ENCODE assay signal across 10 cellular contexts in genomic region chr16:89323120-89323960, GRCh38.
A peak's percentile ranks its signal among the peaks of the same experiment; 100 is the strongest.
DNase-seq lines count a peak whose midpoint lies in the region; ATAC-seq, FAIRE-seq and TF ChIP-seq lines count a peak whose summit lies in the region.
"Had no signal": no experiment of that assay in that cellular context is flagged by ENCODE, and none has a peak within 500 bp of the region (broad histone marks: within the 10 kb centered on the region; RNA-seq: fewer than 3 reads in every experiment).

No MANE protein-coding gene starts in this region.

- H3K36me3 ChIP-seq in IMR-90 (ENCODE audit: control insufficient read depth, insufficient read depth, low read length) = peaks cover 4% of the 10 kb centered on the region; the same call in 1 of the 2 replicates
- H3K36me3 ChIP-seq in H1 (ENCODE audit: control insufficient read depth in 2 of 4, insufficient read depth in 4 of 4, low read length in 3 of 4) = no peaks in the 10 kb centered on the region

- H3K4ac ChIP-seq in IMR-90 (ENCODE audit: low read depth, low read length) (peak overlapping the region; percentile 82), H1 (replicated peaks; ENCODE audit: insufficient read length, low read depth, low read length) (no peak overlapping the region)

- peaks cover 78 to 93% of the 10 kb centered on the region in 2 donors for H3K4me1 Mint-ChIP-seq in natural killer cell treated with Interleukin-12 subunit alpha and Interleukin-12 subunit beta and Interleukin-15 and Interleukin-18, amount 100 ng/mL, for 72 hours (ENCODE audit: low read depth in 2 of 2)

- no peaks in the 10 kb centered on the region; the same call in 1 of the 2 replicates for H3K23me2 ChIP-seq in H1 (ENCODE audit: low read depth, low read length)

- no peaks in the 10 kb centered on the region for H3K27me3 Mint-ChIP-seq in natural killer cell treated with Interleukin-12 subunit alpha and Interleukin-12 subunit beta and Interleukin-15 and Interleukin-18, amount 100 ng/mL, for 72 hours

- H2BK20ac ChIP-seq in IMR-90 (ENCODE audit: low read depth, low read length) (no peak overlapping the region), H1 (ENCODE audit: low read length) (no peak overlapping the region)

- FAIRE-seq in H1 (lab: Jason Lieb, UNC) = no peak
- FAIRE-seq: small intestine had no signal

- no peak for DNase-seq in IMR-90
- DNase-seq in H1 (ENCODE audit: low read depth in 1 of 2, low spot score in 2 of 2) = no peak
- DNase-seq in natural killer cell treated with Interleukin-12 subunit alpha and Interleukin-12 subunit beta and Interleukin-15 and Interleukin-18, amount 100 ng/mL, for 72 hours (ENCODE audit: low spot score) = no peak
- DNase-seq: small intestine had no signal

- H3K79me1 ChIP-seq in IMR-90 (ENCODE audit: low read depth in 1 of 2, low read length in 2 of 2) = peaks cover 31 to 90% of the 10 kb centered on the region in 2 experiments
- peaks cover 36% of the 10 kb centered on the region for H3K79me1 ChIP-seq in H1 (ENCODE audit: low read depth, low read length)

- H3K9me3 Mint-ChIP-seq in natural killer cell treated with Interleukin-12 subunit alpha and Interleukin-12 subunit beta and Interleukin-15 and Interleukin-18, amount 100 ng/mL, for 72 hours = no peaks in the 10 kb centered on the region

- H2BK15ac ChIP-seq in IMR-90 (ENCODE audit: low read depth, low read length) (peak overlapping the region; percentile 75; the same call in 1 of the 3 replicates), H1 (ENCODE audit: low read length) (no peak overlapping the region)

- H3K23ac ChIP-seq in IMR-90 (ENCODE audit: low read depth, low read length) (no peak overlapping the region), H1 (ENCODE audit: insufficient read length) (no peak overlapping the region)

- H3K4me1 ChIP-seq in IMR-90 (ENCODE audit: control insufficient read depth, insufficient read depth, low read length) (peaks cover 63% of the 10 kb centered on the region), H1 (replicated peaks in 1 of 4; ENCODE audit: control insufficient read depth in 3 of 4, insufficient read depth in 4 of 4, low read length in 3 of 4) (peaks cover 13 to 60% (median 41%) of the 10 kb centered on the region in 4 experiments)

- no TSS peak for BruUV-seq in IMR-90 (replicated peaks; lab: Mats Ljungman, UMichigan)

- peak overlapping the region; percentile 86 to 94 for H3K27ac Mint-ChIP-seq in natural killer cell treated with Interleukin-12 subunit alpha and Interleukin-12 subunit beta and Interleukin-15 and Interleukin-18, amount 100 ng/mL, for 72 hours

- no peak overlapping the region for H3K56ac ChIP-seq in IMR-90 (ENCODE audit: extremely low read depth, insufficient read depth, low read length)
- H3K56ac ChIP-seq in H1 (replicated peaks; ENCODE audit: insufficient read length, low read depth, low read length) = no peak overlapping the region

- H3K9me1 ChIP-seq in IMR-90 (ENCODE audit: insufficient read depth, low read length) = peaks cover 60% of the 10 kb centered on the region

- H2BK5ac ChIP-seq in IMR-90 (ENCODE audit: low read depth, low read length, poor library complexity, severe bottlenecking) = peak overlapping the region; percentile 96
- peak overlapping the region; percentile 77 for H2BK5ac ChIP-seq in H1 (ENCODE audit: low read depth, low read length)

- H3K4me2 ChIP-seq in IMR-90 (ENCODE audit: low read depth, low read length) (no peak overlapping the region), H1 (ENCODE audit: insufficient read depth in 1 of 2, low read depth in 2 of 2, low read length in 2 of 2) (peak overlapping the region; percentile 19 to 37; a peak in 2 of 4 replicates)

- H2BK120ac ChIP-seq in IMR-90 (ENCODE audit: low read depth, low read length) (peak overlapping the region; percentile 53; the same call in 1 of the 2 replicates), H1 (replicated peaks; ENCODE audit: low read depth, low read length) (no peak overlapping the region)

- ATAC-seq in IMR-90 (ENCODE audit: low read depth) (no peak), GM21515 (IDR thresholded peaks at IDR 0.05; ENCODE audit: unreplicated experiment) (no peak), GM19328 (IDR thresholded peaks at IDR 0.05; ENCODE audit: unreplicated experiment) (no peak), GM19463 (IDR thresholded peaks at IDR 0.05; ENCODE audit: unreplicated experiment) (no peak), HG02852 (IDR thresholded peaks at IDR 0.05; ENCODE audit: unreplicated experiment) (no peak)
- ATAC-seq in natural killer cell treated with Interleukin-12 subunit alpha and Interleukin-12 subunit beta and Interleukin-15 and Interleukin-18, amount 100 ng/mL, for 72 hours = no peak

- TF ChIP-seq POLR2A in IMR-90 (IDR thresholded peaks at IDR 0.05; ENCODE audit: low read depth, low read length) = no peak
- TF ChIP-seq POLR2A in H1 (IDR thresholded peaks at IDR 0.05; ENCODE audit: control extremely low read depth in 1 of 2, low read depth in 2 of 2, low read length in 2 of 2) = no peak

- H2BK12ac ChIP-seq in H1 (ENCODE audit: low read depth, low read length) = no peak overlapping the region

- H3K9ac ChIP-seq in IMR-90 (ENCODE audit: low read depth, low read length) (no peak overlapping the region), H1 (replicated peaks in 1 of 4; ENCODE audit: extremely low read depth in 1 of 4, low read depth in 3 of 4, low read length in 3 of 4) (0 out of 7 replicates have a peak overlapping the region, but pooled peaks of 1 of the 4 experiments have one; percentile 6)

- intact Hi-C loops in IMR-90 (cut with micrococcal nuclease) = no loop called here

- peak overlapping the region; percentile 87 for H2AK9ac ChIP-seq in IMR-90 (replicated peaks; ENCODE audit: low read depth, low read length, poor library complexity)

- H3K9me3 ChIP-seq in IMR-90 (ENCODE audit: control insufficient read depth, insufficient read depth, low read length) (no peaks in the 10 kb centered on the region), H1 (ENCODE audit: insufficient read depth in 2 of 2, low read depth in 1 of 2, low read length in 1 of 2) (no peaks in the 10 kb centered on the region)

- peak overlapping the region; percentile 90 for H3K27ac ChIP-seq in C4-2B
- peak overlapping the region; percentile 60 for H3K27ac ChIP-seq in IMR-90 (ENCODE audit: insufficient read depth, low read length)
- H3K27ac ChIP-seq in H1 (ENCODE audit: low read depth, low read length) = peak overlapping the region; percentile 40; the same call in 1 of the 2 replicates
- H3K27ac ChIP-seq: HL-60 had no signal

- no peak for TF ChIP-seq EP300 in H1 (IDR thresholded peaks at IDR 0.05; ENCODE audit: borderline replicate concordance in 1 of 2, low read depth in 2 of 2, low read length in 2 of 2)

- H3K4me3 ChIP-seq in IMR-90 (ENCODE audit: insufficient read depth, low read depth, low read length) = no peak overlapping the region
- no peak overlapping the region for H3K4me3 ChIP-seq in H1 (ENCODE audit: extremely low read depth in 1 of 4, insufficient read depth in 2 of 4, low read depth in 3 of 4, low read length in 4 of 4)

- WGBS in IMR-90 (ENCODE audit: extremely low coverage in 2 of 2, insufficient read length in 1 of 2), 2 experiments = 82% methylated on average over 14 of the region's 26 CpGs; no CpG with 5 or more reads in 1 of the 2 experiments
- WGBS in H1 (ENCODE audit: extremely low coverage in 1 of 2, insufficient coverage in 1 of 2, insufficient read length in 1 of 2, insufficient replicate concordance in 2 of 2, low coverage in 1 of 2, low lambda C conversion rate in 2 of 2, missing lambda C conversion rate in 1 of 2), 2 experiments = 83% methylated on average over 19 of the region's 26 CpGs; no CpG with 5 or more reads in 1 of the 2 experiments

- H2AK5ac ChIP-seq in IMR-90 (ENCODE audit: low read depth, low read length) = peak overlapping the region; percentile 99
- H2AK5ac ChIP-seq in H1 (ENCODE audit: low read depth, low read length) = 0 out of 2 replicates have a peak overlapping the region, but pooled peaks have one; percentile 3

- dilution Hi-C loops in IMR-90 (cut with HindIII; ENCODE audit: low sequenced_read_pairs, unreplicated experiment) = no loop called here

- peak overlapping the region; percentile 90 for H3K4me3 Mint-ChIP-seq in natural killer cell treated with Interleukin-12 subunit alpha and Interleukin-12 subunit beta and Interleukin-15 and Interleukin-18, amount 100 ng/mL, for 72 hours

- H4K8ac ChIP-seq in IMR-90 (ENCODE audit: low read depth in 2 of 2, low read length in 2 of 2) = peak overlapping the region; percentile 4 to 85; a peak in 2 of 4 replicates
- H4K8ac ChIP-seq in H1 (ENCODE audit: extremely low read depth, insufficient read depth, low read length) = peak overlapping the region; percentile 42; the same call in 1 of the 2 replicates

- H3K36me3 Mint-ChIP-seq in natural killer cell treated with Interleukin-12 subunit alpha and Interleukin-12 subunit beta and Interleukin-15 and Interleukin-18, amount 100 ng/mL, for 72 hours = no peaks in the 10 kb centered on the region

- H4K20me1 ChIP-seq in IMR-90 (ENCODE audit: insufficient read depth, low read length) (peaks cover 54% of the 10 kb centered on the region), H1 (replicated peaks in 1 of 2; ENCODE audit: control insufficient read depth in 1 of 2, insufficient read depth in 2 of 2, low read length in 2 of 2) (peaks cover 44 to 52% of the 10 kb centered on the region in 2 experiments)

- CTCF ChIA-PET in IMR-90 (lab: Yijun Ruan, JAX) = no interaction called here
- CTCF ChIA-PET in H1 (lab: Charles Lee; ENCODE audit: partially characterized antibody) = interaction anchor here (0.7 to 2.6 kb wide), 14 partner anchors 8 to 960 kb away, joined by 3 to 11 read pairs (median 3); no protein-coding TSS in a partner anchor

- TF ChIP-seq RAD21 in IMR-90 (IDR thresholded peaks at IDR 0.05; ENCODE audit: low read length) (no peak), H1 (IDR thresholded peaks at IDR 0.05 in 1 of 2, conservative IDR thresholded peaks at IDR 0.05 in 1 of 2; ENCODE audit: low read depth in 2 of 2, low read length in 2 of 2) (no peak)

- H3K14ac ChIP-seq in IMR-90 (replicated peaks; ENCODE audit: low read depth, low read length) (peak overlapping the region; percentile 18; the same call in 1 of the 2 replicates), H1 (ENCODE audit: insufficient read length) (no peak overlapping the region)

- TF ChIP-seq CTCF in C4-2B (conservative IDR thresholded peaks at IDR 0.05) (no peak), IMR-90 (conservative IDR thresholded peaks at IDR 0.05; ENCODE audit: low read depth, low read length) (no peak), H1 (IDR thresholded peaks at IDR 0.05; ENCODE audit: control extremely low read depth in 1 of 3, insufficient read depth in 1 of 3, low read depth in 1 of 3, low read length in 3 of 3) (no peak)

- H3K27me3 ChIP-seq in IMR-90 (ENCODE audit: control insufficient read depth, insufficient read depth, low read length) (no peaks in the 10 kb centered on the region), H1 (replicated peaks in 1 of 4; ENCODE audit: control insufficient read depth in 3 of 4, extremely low read depth in 1 of 4, insufficient read depth in 3 of 4, low read length in 3 of 4) (no peaks in the 10 kb centered on the region)

- POLR2A ChIA-PET in IMR-90 (lab: Charles Lee; ENCODE audit: unreplicated experiment) (no interaction called here), H1 (lab: Charles Lee; ENCODE audit: partially characterized antibody) (interaction anchor here (0.6 to 1.7 kb wide), 5 partner anchors 11 to 184 kb away, joined by 3 to 5 read pairs (median 4); partner anchors contain the start of gene SPG7)

- H4K5ac ChIP-seq in IMR-90 (ENCODE audit: low read depth, low read length) (peak overlapping the region; percentile 19), H1 (ENCODE audit: insufficient read length, low read depth, low read length) (no peak overlapping the region)

- H3K79me2 ChIP-seq in H1 (ENCODE audit: control insufficient read depth in 1 of 2, insufficient read depth in 2 of 2, low read length in 2 of 2) = peaks cover 4 to 97% of the 10 kb centered on the region in 2 experiments

- H4K91ac ChIP-seq in IMR-90 (ENCODE audit: insufficient read depth, low read depth, low read length) (peak overlapping the region; percentile 45), H1 (replicated peaks; ENCODE audit: insufficient read length, low read length) (peak overlapping the region; percentile 29)

- H2AFZ ChIP-seq in IMR-90 (replicated peaks; ENCODE audit: low read length, poor library complexity) = no peak overlapping the region
- no peak overlapping the region for H2AFZ ChIP-seq in H1 (ENCODE audit: low read length)

- in situ Hi-C loops in IMR-90 (cut with MboI; ENCODE audit: low sequenced_read_pairs) = no loop called here

- H3K18ac ChIP-seq in IMR-90 (ENCODE audit: low read depth, low read length) (0 out of 2 replicates have a peak overlapping the region, but pooled peaks have one; percentile 7), H1 (ENCODE audit: extremely low read depth, low read length) (peak overlapping the region; percentile 21; the same call in 1 of the 2 replicates)

Comparison
In these comparisons a context has a peak if more than half of its experiments do, and no peak if none do; other contexts are left out.
1. H3K27ac ChIP-seq: peak in every context shown above with its lines; median percentile 90 in C4-2B; 60 in IMR-90; 40 in H1.